ENCODE assay signal across 1 cellular context in genomic region chr7:1768835-1769234, GRCh38.
TF ChIP-seq lines count a peak whose summit lies in the region.

No MANE protein-coding gene starts in this region.

TF ChIP-seq in GM23338, 12 proteins besides CTCF, POLR2A, EP300 and RAD21 (continued from another document):
- TF ChIP-seq ZNF462 (CRISPR knock-in tag; IDR thresholded peaks at IDR 0.05) (no peak), EZH2phosphoT487 (IDR thresholded peaks at IDR 0.05; ENCODE audit: unreplicated experiment) (no peak), POLR2AphosphoS5 (IDR thresholded peaks at IDR 0.05; ENCODE audit: low read depth) (no peak)
TF ChIP-seq in GM23338: peak in this region for 0.
